20 cellular contexts compared by ENCODE assay signal in the genomic region with DNA sequence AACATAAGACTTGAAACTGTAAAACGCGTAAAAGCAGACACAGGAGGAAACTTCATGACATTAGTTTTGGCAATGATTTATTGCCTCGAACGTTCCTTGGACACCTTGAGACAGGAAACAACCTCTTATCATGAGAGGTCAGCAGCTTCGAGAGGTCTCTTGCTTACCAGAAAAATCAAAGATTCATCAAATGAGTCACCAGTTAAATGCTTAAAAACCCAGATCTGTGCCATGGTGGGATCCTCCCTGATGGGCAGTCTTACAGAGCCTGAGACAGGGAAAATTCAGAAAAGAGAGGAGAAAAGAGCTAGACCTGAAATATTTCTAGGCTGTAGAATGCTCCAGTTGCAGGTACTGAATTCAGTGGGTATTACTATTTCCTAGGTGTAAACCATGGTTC.
"Had no signal": no experiment of that assay in that cellular context is flagged by ENCODE, and none has a peak within 500 bp of the region (broad histone marks: within the 10 kb centered on the region; RNA-seq: fewer than 3 reads in every experiment).

No MANE protein-coding gene starts in this region.

- H3K4me1 Mint-ChIP-seq: mesothelial cell of epicardium, naive B cell had no signal

- H3K27me3 Mint-ChIP-seq: naive B cell had no signal

- H3K4me1 ChIP-seq: esophagus muscularis mucosa, gastrocnemius medialis, heart right ventricle, left ventricle myocardium inferior, lower lobe of right lung had no signal

- H3K9me3 ChIP-seq: esophagus muscularis mucosa, gastrocnemius medialis, heart right ventricle, left ventricle myocardium inferior, lower lobe of right lung had no signal

- H3K9me3 Mint-ChIP-seq: mesothelial cell of epicardium had no signal

- DNase-seq: dermis blood vessel endothelial cell; dorsolateral prefrontal cortex; effector CD4-positive, alpha-beta T cell; effector memory CD4-positive, alpha-beta T cell; foreskin fibroblast; foreskin melanocyte; gastrocnemius medialis; glutamatergic neuron; head of caudate nucleus; heart right ventricle; hippocampal formation; left cardiac atrium; left ventricle myocardium inferior; lower lobe of right lung; mesenchymal stem cell; mucosa of descending colon; naive B cell had no signal

- ATAC-seq: gastrocnemius medialis, heart right ventricle, lower lobe of right lung, mucosa of descending colon had no signal

- H3K4me3 ChIP-seq: coronary artery, dorsolateral prefrontal cortex, esophagus muscularis mucosa, gastrocnemius medialis, heart right ventricle, left ventricle myocardium inferior, lower lobe of right lung, mucosa of descending colon had no signal

- H3K4me3 Mint-ChIP-seq: mesothelial cell of epicardium, naive B cell had no signal

- H3K27ac ChIP-seq: coronary artery, dorsolateral prefrontal cortex, esophagus muscularis mucosa, gastrocnemius medialis, heart right ventricle, left ventricle myocardium inferior, lower lobe of right lung had no signal

- H3K36me3 Mint-ChIP-seq: mesothelial cell of epicardium, naive B cell had no signal

- H3K36me3 ChIP-seq: esophagus muscularis mucosa, gastrocnemius medialis, heart right ventricle, left ventricle myocardium inferior, lower lobe of right lung had no signal

- H3K27ac Mint-ChIP-seq: mesothelial cell of epicardium, naive B cell had no signal

- H3K27me3 ChIP-seq: esophagus muscularis mucosa, gastrocnemius medialis, heart right ventricle had no signal
